ENCODE assay signal across 13 cellular contexts in the genomic region with DNA sequence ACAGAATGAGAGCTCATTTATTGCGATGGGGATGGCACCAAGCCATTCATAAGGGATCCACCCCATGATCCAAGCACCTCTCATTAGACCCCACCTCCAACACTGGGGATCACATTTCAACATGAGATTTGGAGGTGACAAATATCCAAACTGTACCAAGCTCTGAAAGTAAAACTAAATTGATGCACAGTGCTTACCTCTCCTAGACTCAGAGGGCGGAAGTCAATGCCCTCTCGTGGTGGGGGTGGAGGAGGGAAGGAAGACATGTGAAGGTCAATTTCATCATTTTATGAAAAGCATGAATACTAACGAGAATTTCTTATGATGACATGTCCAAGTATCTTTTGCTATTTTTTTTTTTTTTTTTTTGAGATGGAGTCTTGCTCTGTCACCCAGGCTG.
DNase-seq lines count a peak whose midpoint lies in the region; ATAC-seq and TF ChIP-seq lines count a peak whose summit lies in the region.
"Had no signal": no experiment of that assay in that cellular context is flagged by ENCODE, and none has a peak within 500 bp of the region (broad histone marks: within the 10 kb centered on the region; RNA-seq: fewer than 3 reads in every experiment).

No MANE protein-coding gene starts in this region.

- no peaks in the 10 kb centered on the region for H3K36me3 ChIP-seq in BE2C
- H3K36me3 ChIP-seq: BLaER1 treated with 17β-estradiol and CSF1 and Interleukin-3, amounts not matched to agents 10 nM and 100 nM; thyroid gland had no signal

- peaks cover 2% of the 10 kb centered on the region for H3K27me3 Mint-ChIP-seq in activated T-cell treated with anti-CD3 and anti-CD28 coated beads, Interleukin-2, amount 50 U/mL, for 4 hours (ENCODE audit: low read depth)
- H3K27me3 Mint-ChIP-seq in stimulated activated naive CD8-positive, alpha-beta T cell treated with anti-CD3 and anti-CD28 coated beads, Interleukin-15, amount 100 ng/mL, for 72 hours, result peaks cover 19% of the 10 kb centered on the region

- no peaks in the 10 kb centered on the region for H3K9me3 Mint-ChIP-seq in activated T-cell treated with anti-CD3 and anti-CD28 coated beads, Interleukin-2, amount 50 U/mL, for 4 hours
- H3K9me3 Mint-ChIP-seq in stimulated activated naive CD8-positive, alpha-beta T cell treated with anti-CD3 and anti-CD28 coated beads, Interleukin-15, amount 100 ng/mL, for 72 hours, result no peaks in the 10 kb centered on the region
- H3K9me3 Mint-ChIP-seq: central memory CD8-positive, alpha-beta T cell had no signal

- TF ChIP-seq CTCF in BE2C (IDR thresholded peaks at IDR 0.05; ENCODE audit: low read depth, low read length), result no peak

- H3K4me3 Mint-ChIP-seq in activated T-cell treated with anti-CD3 and anti-CD28 coated beads, Interleukin-2, amount 50 U/mL, for 4 hours, result no peak overlapping the region
- H3K4me3 Mint-ChIP-seq in stimulated activated naive CD8-positive, alpha-beta T cell treated with anti-CD3 and anti-CD28 coated beads, Interleukin-15, amount 100 ng/mL, for 72 hours, result no peak overlapping the region
- H3K4me3 Mint-ChIP-seq: central memory CD8-positive, alpha-beta T cell had no signal

- no peaks in the 10 kb centered on the region for H3K9me3 ChIP-seq in BE2C
- H3K9me3 ChIP-seq: BLaER1 treated with 17β-estradiol and CSF1 and Interleukin-3, amounts not matched to agents 10 nM and 100 nM; thyroid gland had no signal

- H3K4me1 Mint-ChIP-seq in activated T-cell treated with anti-CD3 and anti-CD28 coated beads, Interleukin-2, amount 50 U/mL, for 4 hours (ENCODE audit: low read depth), result peaks cover 13% of the 10 kb centered on the region
- H3K4me1 Mint-ChIP-seq in stimulated activated naive CD8-positive, alpha-beta T cell treated with anti-CD3 and anti-CD28 coated beads, Interleukin-15, amount 100 ng/mL, for 72 hours, result peaks cover 43% of the 10 kb centered on the region

- no peaks in the 10 kb centered on the region for H3K36me3 Mint-ChIP-seq in activated T-cell treated with anti-CD3 and anti-CD28 coated beads, Interleukin-2, amount 50 U/mL, for 4 hours (ENCODE audit: insufficient read depth)

- H3K4me3 ChIP-seq in BE2C (ENCODE audit: low read depth, low read length), result no peak overlapping the region
- H3K4me3 ChIP-seq: BLaER1 treated with 17β-estradiol and CSF1 and Interleukin-3, amounts not matched to agents 10 nM and 100 nM; thyroid gland had no signal

- DNase-seq in stimulated activated CD4-positive, alpha-beta T cell treated with anti-CD3 and anti-CD28 coated beads, Interleukin-12 subunit alpha, Interleukin-12 subunit beta, amount 100 ng/mL, for 48 hours (ENCODE audit: low read depth in 2 of 3, low spot score in 1 of 3), result peak; percentile 17 to 31 (median 23)
- DNase-seq in stimulated activated CD4-positive, alpha-beta T cell treated with anti-CD3 and anti-CD28 coated beads, Interleukin-4, amount 100 ng/mL, for 4 hours, result no peak
- DNase-seq in activated T-cell treated with anti-CD3 and anti-CD28 coated beads, Interleukin-2, amount 50 U/mL, for 4 hours, result no peak
- DNase-seq in stimulated activated naive CD8-positive, alpha-beta T cell treated with anti-CD3 and anti-CD28 coated beads, Interleukin-15, amount 100 ng/mL, for 72 hours, result peak; percentile 34 to 66
- no peak for DNase-seq in BE2C
- DNase-seq in NCI-H187 treated with DMSO at 0.1 percent for 48 hours (lab: John Stamatoyannopoulos, UW), result no peak
- no peak for DNase-seq in SK-N-DZ (ENCODE audit: low spot score)
- DNase-seq: mesenchymal stem cell, thyroid gland had no signal

- H3K27ac Mint-ChIP-seq in stimulated activated naive CD8-positive, alpha-beta T cell treated with anti-CD3 and anti-CD28 coated beads, Interleukin-15, amount 100 ng/mL, for 72 hours, result peak overlapping the region; percentile 65 to 86

- H3K27me3 ChIP-seq in BE2C, result no peaks in the 10 kb centered on the region
- H3K27me3 ChIP-seq: thyroid gland had no signal

- H3K4me1 ChIP-seq in BE2C, result no peaks in the 10 kb centered on the region

- ATAC-seq in HG03060 (IDR thresholded peaks at IDR 0.05; ENCODE audit: low read depth, unreplicated experiment), result peak; percentile 67
- peak; percentile 68 to 79 for ATAC-seq in activated T-cell treated with anti-CD3 and anti-CD28 coated beads, Interleukin-2, amount 50 U/mL, for 4 hours
- peak; percentile 90 for ATAC-seq in stimulated activated naive CD8-positive, alpha-beta T cell treated with anti-CD3 and anti-CD28 coated beads, Interleukin-15, amount 100 ng/mL, for 72 hours
- ATAC-seq: Panc1 had no signal

Comparison
In these comparisons a context has a peak if more than half of its experiments do, and no peak if none do; other contexts are left out.
1. DNase-seq: peak in stimulated activated CD4-positive, alpha-beta T cell treated with anti-CD3 and anti-CD28 coated beads, Interleukin-12 subunit alpha, Interleukin-12 subunit beta, amount 100 ng/mL, for 48 hours (3 of 3) and stimulated activated naive CD8-positive, alpha-beta T cell treated with anti-CD3 and anti-CD28 coated beads, Interleukin-15, amount 100 ng/mL, for 72 hours (2 of 2); none in stimulated activated CD4-positive, alpha-beta T cell treated with anti-CD3 and anti-CD28 coated beads, Interleukin-4, amount 100 ng/mL, for 4 hours (0 of 2), activated T-cell treated with anti-CD3 and anti-CD28 coated beads, Interleukin-2, amount 50 U/mL, for 4 hours (single experiment), BE2C (single experiment), NCI-H187 treated with DMSO at 0.1 percent for 48 hours (single experiment) and SK-N-DZ (single experiment).
2. Peak in every context shown above with its lines, with median percentiles within 50 percentile points of each other: ATAC-seq.